ENCODE assay signal across 1 cellular context in the genomic region with DNA sequence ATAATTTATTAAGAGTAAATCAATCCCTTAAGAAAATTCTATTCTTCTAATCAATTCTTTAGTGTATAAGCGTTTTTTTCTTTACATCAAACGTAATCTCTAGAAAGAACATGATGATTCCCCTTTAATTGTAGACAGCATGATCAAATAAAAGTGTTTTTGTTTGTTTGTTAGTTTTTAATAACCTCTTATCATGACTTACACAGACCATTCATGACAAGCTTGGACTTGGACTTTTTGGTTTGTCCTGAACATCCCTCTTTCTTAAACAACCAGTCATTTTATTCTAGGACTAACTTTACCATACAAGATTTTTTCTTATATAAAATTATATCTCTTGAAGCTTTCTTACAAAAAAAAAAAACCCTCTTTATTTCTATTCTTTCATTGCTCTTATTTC.
TF ChIP-seq lines count a peak whose summit lies in the region.

No MANE protein-coding gene starts in this region.

TF ChIP-seq in GM23338, 12 proteins besides CTCF, POLR2A, EP300 and RAD21:
- TF ChIP-seq POLR2AphosphoS5 (IDR thresholded peaks at IDR 0.05; ENCODE audit: low read depth) (no peak), EZH2 (IDR thresholded peaks at IDR 0.05; ENCODE audit: low read depth, unreplicated experiment) (no peak), EZH2phosphoT487 (IDR thresholded peaks at IDR 0.05; ENCODE audit: unreplicated experiment) (no peak)
